Comparison of ENCODE assay signal across 20 cellular contexts in the genomic region with DNA sequence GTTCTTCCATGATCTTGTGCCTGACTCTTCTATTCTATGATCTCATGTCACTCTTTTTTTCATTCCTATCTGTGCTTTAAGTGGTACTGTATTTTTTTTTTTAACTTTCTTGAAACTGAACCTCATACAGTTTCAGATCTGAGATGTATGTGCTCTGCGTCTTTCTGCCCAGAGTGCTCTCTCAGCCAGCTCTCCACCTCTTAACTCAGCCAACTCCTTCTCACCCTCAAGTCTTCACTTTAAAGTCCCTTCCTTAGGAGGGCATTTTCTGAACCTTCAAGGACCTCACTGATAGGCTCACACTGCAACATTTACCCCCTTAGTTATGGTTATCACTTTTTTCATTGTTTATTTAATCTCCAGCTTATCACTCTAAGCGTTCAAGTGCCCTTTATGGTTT.
"Had no signal": no experiment of that assay in that cellular context is flagged by ENCODE, and none has a peak within 500 bp of the region (broad histone marks: within the 10 kb centered on the region; RNA-seq: fewer than 3 reads in every experiment).

No MANE protein-coding gene starts in this region.

- H3K36me3 ChIP-seq: lower lobe of right lung, neutrophil, tibial artery had no signal

- H3K4me3 Mint-ChIP-seq: activated CD4-positive, alpha-beta memory T cell treated with anti-CD3 and anti-CD28 coated beads, Interleukin-2, amount 10 ng/mL, durations not matched to agents 7 days and 5 days; activated CD8-positive, alpha-beta memory T cell treated with anti-CD3 and anti-CD28 coated beads, Interleukin-2, amount 10 ng/mL, durations not matched to agents 7 days and 5 days; activated naive CD4-positive, alpha-beta T cell treated with anti-CD3 and anti-CD28 coated beads for 36 hours; natural killer cell treated with Interleukin-12 subunit alpha and Interleukin-12 subunit beta and Interleukin-15 and Interleukin-18, amount 100 ng/mL, for 72 hours; T-helper 2 cell treated with Interferon-gamma antibody and Interleukin-4, amounts not matched to agents 5 μg/mL and 100 μg/mL, for 36 hours; WTC11 had no signal

- H3K27ac ChIP-seq: lower lobe of right lung, neutrophil had no signal

- ATAC-seq: activated CD8-positive, alpha-beta memory T cell treated with anti-CD3 and anti-CD28 coated beads, Interleukin-2, amount 10 ng/mL, durations not matched to agents 7 days and 5 days; left colon; WTC11 had no signal

- H3K4me3 ChIP-seq: lower lobe of right lung, tibial artery had no signal

- FAIRE-seq: endothelial cell of umbilical vein, islet of Langerhans had no signal

- H3K9me3 Mint-ChIP-seq: activated T-helper 2 cell treated with anti-CD3 and anti-CD28 coated beads, Interferon-gamma antibody, Interleukin-2, Interleukin-4, amounts not matched to agents 10 μg/mL and 5 μg/mL and 100 μg/mL, durations not matched to agents 14 hours and 24 hours and 36 hours; natural killer cell treated with Interleukin-12 subunit alpha and Interleukin-12 subunit beta and Interleukin-15 and Interleukin-18, amount 100 ng/mL, for 72 hours; T-helper 2 cell treated with Interferon-gamma antibody and Interleukin-4, amounts not matched to agents 5 μg/mL and 100 μg/mL, for 36 hours; WTC11 had no signal

- H3K36me3 Mint-ChIP-seq: activated CD8-positive, alpha-beta memory T cell treated with anti-CD3 and anti-CD28 coated beads, Interleukin-2, amount 10 ng/mL, durations not matched to agents 7 days and 5 days; natural killer cell treated with Interleukin-12 subunit alpha and Interleukin-12 subunit beta and Interleukin-15 and Interleukin-18, amount 100 ng/mL, for 72 hours; WTC11 had no signal

- H3K4me1 Mint-ChIP-seq: activated CD4-positive, alpha-beta memory T cell treated with anti-CD3 and anti-CD28 coated beads, Interleukin-2, amount 10 ng/mL, durations not matched to agents 7 days and 5 days; activated CD8-positive, alpha-beta memory T cell treated with anti-CD3 and anti-CD28 coated beads, Interleukin-2, amount 10 ng/mL, durations not matched to agents 7 days and 5 days had no signal

- H3K27me3 Mint-ChIP-seq: activated CD8-positive, alpha-beta memory T cell treated with anti-CD3 and anti-CD28 coated beads, Interleukin-2, amount 10 ng/mL, durations not matched to agents 7 days and 5 days had no signal

- H3K9me3 ChIP-seq: lower lobe of right lung, neutrophil, tibial artery had no signal

- DNase-seq: activated CD4-positive, alpha-beta memory T cell treated with anti-CD3 and anti-CD28 coated beads, Interleukin-2, amount 10 ng/mL, durations not matched to agents 7 days and 5 days; activated CD4-positive, alpha-beta T cell treated with anti-CD3 and anti-CD28 coated beads for 4 hours; activated CD8-positive, alpha-beta memory T cell treated with anti-CD3 and anti-CD28 coated beads, Interleukin-2, amount 10 ng/mL, durations not matched to agents 7 days and 5 days; activated naive CD4-positive, alpha-beta T cell treated with anti-CD3 and anti-CD28 coated beads for 36 hours; aorta; dermis blood vessel endothelial cell; effector memory CD4-positive, alpha-beta T cell; hippocampal formation; left colon; lower lobe of right lung; stimulated activated CD4-positive, alpha-beta T cell treated with anti-CD3 and anti-CD28 coated beads, Interleukin-2, amount 100 ng/mL, for 24 hours; stimulated activated naive CD4-positive, alpha-beta T cell treated with Interleukin-2 at 50 U/mL for 16 hours; tibial artery had no signal

- H3K4me1 ChIP-seq: lower lobe of right lung had no signal

- H3K27ac Mint-ChIP-seq: activated CD4-positive, alpha-beta memory T cell treated with anti-CD3 and anti-CD28 coated beads, Interleukin-2, amount 10 ng/mL, durations not matched to agents 7 days and 5 days; activated CD8-positive, alpha-beta memory T cell treated with anti-CD3 and anti-CD28 coated beads, Interleukin-2, amount 10 ng/mL, durations not matched to agents 7 days and 5 days; activated naive CD4-positive, alpha-beta T cell treated with anti-CD3 and anti-CD28 coated beads for 36 hours; activated T-helper 2 cell treated with anti-CD3 and anti-CD28 coated beads, Interferon-gamma antibody, Interleukin-2, Interleukin-4, amounts not matched to agents 10 μg/mL and 5 μg/mL and 100 μg/mL, durations not matched to agents 14 hours and 24 hours and 36 hours; natural killer cell treated with Interleukin-12 subunit alpha and Interleukin-12 subunit beta and Interleukin-15 and Interleukin-18, amount 100 ng/mL, for 72 hours; T-helper 2 cell treated with Interferon-gamma antibody and Interleukin-4, amounts not matched to agents 5 μg/mL and 100 μg/mL, for 36 hours; WTC11 had no signal

- H3K27me3 ChIP-seq: neutrophil, tibial artery had no signal
